ENCODE assay signal across 8 cellular contexts in the genomic region with DNA sequence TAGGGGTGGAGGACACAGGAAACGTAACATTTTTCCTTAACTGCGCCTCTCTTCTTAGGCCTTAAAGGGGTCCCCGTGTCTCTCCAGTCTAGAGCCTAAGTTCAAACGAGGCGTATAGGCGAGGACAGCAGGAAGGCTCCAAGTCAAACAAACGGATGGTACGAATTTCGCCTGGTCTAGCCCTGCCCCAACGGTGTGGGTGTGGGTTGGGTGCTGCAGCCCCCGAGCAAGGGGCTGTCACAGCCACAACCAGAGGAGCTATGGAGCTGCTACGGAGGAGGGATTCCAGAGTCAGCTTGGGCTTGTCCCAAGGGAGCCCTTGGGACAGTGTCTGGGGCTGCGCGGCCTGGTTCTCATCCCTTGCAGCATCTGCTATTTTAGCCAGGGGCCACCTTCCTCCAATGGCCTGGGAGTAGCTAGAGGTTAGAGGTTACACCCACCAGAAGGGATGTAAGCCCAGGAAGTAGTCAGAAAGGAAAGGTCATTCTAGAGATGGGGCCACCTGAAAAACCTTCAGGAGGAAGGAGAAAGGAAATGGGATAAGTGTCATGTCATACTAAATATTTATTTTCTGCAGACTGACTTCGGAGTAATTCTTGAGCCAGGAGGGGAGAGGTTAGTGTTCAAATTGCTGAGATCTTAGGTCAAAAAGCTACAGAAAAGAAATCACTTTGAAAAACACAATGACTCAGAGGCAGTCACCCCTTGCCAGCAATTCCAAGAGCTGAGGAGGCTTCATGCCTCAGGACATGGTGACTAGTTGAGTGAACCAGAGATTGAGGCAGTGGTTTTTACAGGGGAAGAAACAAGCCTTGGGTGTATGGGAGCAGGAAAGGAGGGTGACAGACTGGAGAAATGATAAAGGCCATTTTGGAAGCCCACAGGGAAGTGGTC. TPM values are rescaled to one million over a fixed set of nuclear protein-coding genes. Genes with fewer than 3 reads are reported as not detected.
A peak's percentile ranks its signal among the peaks of the same experiment; 100 is the strongest.
DNase-seq lines count a peak whose midpoint lies in the region; ATAC-seq and FAIRE-seq lines count a peak whose summit lies in the region.

No MANE protein-coding gene starts in this region.

- peak overlapping the region; percentile 95 for H3K9ac ChIP-seq in iPS-15b (ENCODE audit: low read depth, low read length)

- H3K27me3 Mint-ChIP-seq in IgD-negative memory B cell = peaks cover 2% of the 10 kb centered on the region

- H3K9me3 ChIP-seq in iPS-15b (ENCODE audit: control insufficient read depth, insufficient read depth, low read length) = no peaks in the 10 kb centered on the region
- no peaks in the 10 kb centered on the region for H3K9me3 ChIP-seq in small intestine (ENCODE audit: control insufficient read depth, low read depth)

- H3K36me3 ChIP-seq in iPS-15b (ENCODE audit: control insufficient read depth, insufficient read depth, low read length) = peaks cover 3% of the 10 kb centered on the region
- H3K36me3 ChIP-seq in small intestine (ENCODE audit: control insufficient read depth in 2 of 2, insufficient read depth in 2 of 2, low read length in 2 of 2) = no peaks in the 10 kb centered on the region

- H3K4me3 ChIP-seq in iPS-15b (ENCODE audit: low read depth, low read length) (peak overlapping the region; percentile 94), small intestine (ENCODE audit: low read depth in 1 of 2, low read length in 2 of 2) (peak overlapping the region; percentile 10 to 57)

- peaks cover 4% of the 10 kb centered on the region for H3K4me1 ChIP-seq in iPS-15b (ENCODE audit: control insufficient read depth, insufficient read depth, low read length)
- peaks cover 3% of the 10 kb centered on the region in 2 donors for H3K4me1 ChIP-seq in small intestine (ENCODE audit: control insufficient read depth in 2 of 2, insufficient read depth in 1 of 2, low read depth in 1 of 2, low read length in 1 of 2)

- H3K9me3 Mint-ChIP-seq in IgD-negative memory B cell = no peaks in the 10 kb centered on the region

- DNase-seq in EL = peak; percentile 95
- peak; percentile 81 for DNase-seq in amniotic epithelial cell (ENCODE audit: low read depth)
- DNase-seq in small intestine = no peak
- DNase-seq in superior temporal gyrus (ENCODE audit: extremely low spot score) = no peak
- DNase-seq in HPDE6-E6E7 (ENCODE audit: extremely low spot score) = no peak

- 17 to 22% (median 21%) methylated on average over 15 of the region's 15 CpGs for WGBS in small intestine, 3 donors

- H3K27me3 ChIP-seq in iPS-15b (ENCODE audit: control insufficient read depth, insufficient read depth, low read length) (peaks cover 22% of the 10 kb centered on the region), small intestine (ENCODE audit: control insufficient read depth in 2 of 2, insufficient read depth in 2 of 2, low read length in 2 of 2) (no peaks in the 10 kb centered on the region)

- ATAC-seq in GM18517 (IDR thresholded peaks at IDR 0.05; ENCODE audit: unreplicated experiment) = no peak

- peak overlapping the region; percentile 94 to 99 (median 98) for H3K27ac Mint-ChIP-seq in IgD-negative memory B cell

- peak overlapping the region; percentile 87 to 98 (median 93) for H3K4me3 Mint-ChIP-seq in IgD-negative memory B cell

- H3K4me1 Mint-ChIP-seq in IgD-negative memory B cell = peaks cover 13 to 14% (median 13%) of the 10 kb centered on the region in 3 donors

- H3K36me3 Mint-ChIP-seq in IgD-negative memory B cell = peaks cover 3% of the 10 kb centered on the region

- peak overlapping the region; percentile 94 to 95 for H3K27ac ChIP-seq in small intestine (ENCODE audit: low read depth in 1 of 2, low read length in 1 of 2)

- FAIRE-seq in small intestine (lab: Jason Lieb, UNC) = no peak

RNA-seq across cellular contexts. Expression of gene VPS52, which starts 21.7 kb away (rescaled TPM):
- polyA plus RNA-seq in IgD-negative memory B cell (18.4 TPM), small intestine (10 to 100 TPM; 23.8 to 54.3 (median 41.7) TPM)

RNA-seq across cellular contexts. Expression of gene RPS18, which starts 21.9 kb away (rescaled TPM):
- 9,150 TPM for polyA plus RNA-seq in IgD-negative memory B cell
- polyA plus RNA-seq in small intestine = 1,000 to 10,000 TPM; 2,947 to 6,778 (median 5,180) TPM

RNA-seq across cellular contexts. Expression of gene B3GALT4, which starts 26.9 kb away (rescaled TPM):
- polyA plus RNA-seq in IgD-negative memory B cell (35.4 TPM), small intestine (10 to 100 TPM; 10.8 to 15.4 (median 14.5) TPM)

RNA-seq across cellular contexts. Expression of gene WDR46, which starts 39.1 kb away (rescaled TPM):
- polyA plus RNA-seq in IgD-negative memory B cell = 68.7 TPM
- polyA plus RNA-seq in small intestine = 10 to 100 TPM; 39.4 to 60.5 (median 47.5) TPM

RNA-seq across cellular contexts. Expression of gene PFDN6, which starts 39.4 kb away (rescaled TPM):
- polyA plus RNA-seq in IgD-negative memory B cell = 49.3 TPM
- 100 to 1,000 TPM; 129 to 183 (median 164) TPM for polyA plus RNA-seq in small intestine

Comparison
In these comparisons a context has a peak if more than half of its experiments do, and no peak if none do; other contexts are left out.
1. DNase-seq: peak in EL (single experiment) and amniotic epithelial cell (single experiment); none in small intestine (single experiment), superior temporal gyrus (single experiment) and HPDE6-E6E7 (single experiment).